4 cellular contexts compared by ENCODE assay signal in genomic region chr20:23990296-23990695, GRCh38. TPM values are rescaled to one million over a fixed set of nuclear protein-coding genes. Genes with fewer than 3 reads are reported as not detected.
"Had no signal": no experiment of that assay in that cellular context is flagged by ENCODE, and none has a peak within 500 bp of the region (broad histone marks: within the 10 kb centered on the region; RNA-seq: fewer than 3 reads in every experiment).

No MANE protein-coding gene starts in this region.

RNA-seq across cellular contexts. Expression of gene GGTLC1, which starts 1.7 kb away (rescaled TPM):
- total RNA-seq: LHCN-M2, M059J, MCF 10A, NCI-H460 had no signal
